In the genomic region with DNA sequence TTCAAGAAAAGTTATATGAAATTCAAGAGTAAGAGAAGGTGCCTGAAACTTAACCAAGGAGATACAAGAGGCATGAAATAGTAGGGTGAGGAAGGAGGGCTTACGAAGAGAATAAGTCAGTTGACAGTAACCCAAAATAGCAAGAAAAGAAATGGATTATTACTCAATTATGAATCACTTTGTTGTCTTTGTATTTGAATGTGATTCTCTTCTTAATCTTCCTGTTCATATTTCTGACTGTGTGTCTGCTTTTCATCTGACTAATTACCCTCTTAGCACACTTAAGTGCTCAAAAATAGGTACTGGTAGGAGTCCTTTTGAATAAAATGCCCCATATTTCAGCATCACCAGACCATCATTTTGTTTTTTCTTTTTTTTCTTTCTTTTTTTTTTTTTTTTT, we compare ENCODE assay signal across 1 cellular context.
TF ChIP-seq lines count a peak whose summit lies in the region.

No MANE protein-coding gene starts in this region.

TF ChIP-seq in HepG2, 621 proteins besides CTCF, POLR2A, EP300 and RAD21:
- TF ChIP-seq IKZF1 (IDR thresholded peaks at IDR 0.05): no peak
- TF ChIP-seq HMG20A (CRISPR knock-in tag; IDR thresholded peaks at IDR 0.05; ENCODE audit: borderline replicate concordance): no peak
- TF ChIP-seq SALL1 (CRISPR knock-in tag; IDR thresholded peaks at IDR 0.05): no peak
- no peak for TF ChIP-seq NFIB (CRISPR knock-in tag; IDR thresholded peaks at IDR 0.05; ENCODE audit: borderline replicate concordance)
- no peak for TF ChIP-seq ZNF17 (CRISPR knock-in tag; IDR thresholded peaks at IDR 0.05)
- no peak for TF ChIP-seq ZNF788 (CRISPR knock-in tag; IDR thresholded peaks at IDR 0.05; ENCODE audit: borderline replicate concordance)
